ENCODE assay signal across 8 cellular contexts in the genomic region with DNA sequence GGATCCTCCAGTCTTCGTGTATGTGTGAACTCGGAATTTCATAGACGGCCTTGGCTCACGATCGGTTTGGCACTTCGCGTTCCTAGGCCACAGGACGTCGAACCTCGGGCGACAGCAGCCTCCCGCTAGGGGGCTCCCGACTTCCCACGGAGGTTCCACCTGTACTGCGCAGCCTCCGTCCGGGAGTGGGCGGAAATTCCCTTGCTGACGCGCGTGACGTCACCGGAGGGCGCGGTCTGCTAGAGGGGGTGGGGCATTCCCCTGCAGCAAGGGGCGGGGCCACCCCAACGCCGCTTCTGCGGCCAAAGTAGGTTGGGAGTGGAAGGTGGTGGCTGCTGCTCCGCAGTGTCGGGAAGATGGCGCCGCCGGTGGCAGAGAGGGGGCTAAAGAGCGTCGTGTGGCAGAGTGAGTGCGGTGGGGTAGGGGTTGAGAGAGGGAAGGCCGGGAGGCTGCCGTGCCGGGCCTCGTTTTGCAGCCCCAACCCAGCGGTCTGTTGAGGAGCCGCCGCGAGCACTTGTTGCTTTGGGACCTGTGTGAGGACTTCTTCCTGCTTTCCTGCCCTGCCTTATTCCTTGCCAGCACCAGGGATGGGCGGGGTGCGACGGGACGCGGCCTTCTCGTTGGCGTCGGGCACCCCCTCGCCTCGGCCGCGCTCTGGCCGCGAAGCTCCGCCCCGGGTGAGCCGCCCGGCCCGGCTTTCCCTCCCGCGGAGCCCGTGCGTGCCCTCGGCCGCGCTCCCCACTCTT. TPM values are rescaled to one million over a fixed set of nuclear protein-coding genes. Genes with fewer than 3 reads are reported as not detected.
DNase-seq lines count a peak whose midpoint lies in the region; ATAC-seq and TF ChIP-seq lines count a peak whose summit lies in the region.

A gene with protein sequence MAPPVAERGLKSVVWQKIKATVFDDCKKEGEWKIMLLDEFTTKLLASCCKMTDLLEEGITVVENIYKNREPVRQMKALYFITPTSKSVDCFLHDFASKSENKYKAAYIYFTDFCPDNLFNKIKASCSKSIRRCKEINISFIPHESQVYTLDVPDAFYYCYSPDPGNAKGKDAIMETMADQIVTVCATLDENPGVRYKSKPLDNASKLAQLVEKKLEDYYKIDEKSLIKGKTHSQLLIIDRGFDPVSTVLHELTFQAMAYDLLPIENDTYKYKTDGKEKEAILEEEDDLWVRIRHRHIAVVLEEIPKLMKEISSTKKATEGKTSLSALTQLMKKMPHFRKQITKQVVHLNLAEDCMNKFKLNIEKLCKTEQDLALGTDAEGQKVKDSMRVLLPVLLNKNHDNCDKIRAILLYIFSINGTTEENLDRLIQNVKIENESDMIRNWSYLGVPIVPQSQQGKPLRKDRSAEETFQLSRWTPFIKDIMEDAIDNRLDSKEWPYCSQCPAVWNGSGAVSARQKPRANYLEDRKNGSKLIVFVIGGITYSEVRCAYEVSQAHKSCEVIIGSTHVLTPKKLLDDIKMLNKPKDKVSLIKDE (plus strand): TSS at position 293 of the 746 bp plus-strand sequence. CDS start 64 bp downstream, at position 357.

- H3K27me3 ChIP-seq in esophagus (ENCODE audit: control insufficient read depth in 1 of 2, insufficient read depth in 2 of 2, low read length in 2 of 2) = no peaks in the 10 kb centered on the region
- no peaks in the 10 kb centered on the region for H3K27me3 ChIP-seq in muscle layer of duodenum (ENCODE audit: low read depth, low read length)

- peaks cover 11% of the 10 kb centered on the region for H3K36me3 Mint-ChIP-seq in activated T-cell treated with anti-CD3 and anti-CD28 coated beads, Interleukin-2, amount 50 U/mL, for 4 hours (ENCODE audit: insufficient read depth)

- H3K4me3 ChIP-seq in esophagus (ENCODE audit: low read depth in 1 of 2, low read length in 2 of 2) (peak within 1 kb of the TSS; percentile 70 to 88), muscle layer of duodenum (ENCODE audit: low read depth in 1 of 2, low read length in 2 of 2) (peak within 1 kb of the TSS; percentile 85 to 92)

- no peaks in the 10 kb centered on the region for H3K9me3 Mint-ChIP-seq in activated T-cell treated with anti-CD3 and anti-CD28 coated beads, Interleukin-2, amount 50 U/mL, for 4 hours

- no peaks in the 10 kb centered on the region for H3K9me3 ChIP-seq in esophagus (ENCODE audit: control insufficient read depth in 2 of 2, insufficient read depth in 1 of 2, low read depth in 1 of 2, low read length in 1 of 2)
- H3K9me3 ChIP-seq in muscle layer of duodenum (ENCODE audit: control insufficient read depth in 1 of 2, low read length in 2 of 2) = no peaks in the 10 kb centered on the region

- DNase-seq in DMS53 treated with DMSO at 0.1 percent for 48 hours (lab: John Stamatoyannopoulos, UW; ENCODE audit: unreplicated experiment) (peak; percentile 96), KBM-7 (peak; percentile 98)
- peak; percentile 100 for DNase-seq in activated T-cell treated with anti-CD3 and anti-CD28 coated beads, Interleukin-2, amount 50 U/mL, for 4 hours
- DNase-seq in stimulated activated CD8-positive, alpha-beta memory T cell treated with anti-CD3 and anti-CD28 coated beads, Interleukin-7, amount 100 ng/mL, for 48 hours (ENCODE audit: extremely low read depth in 1 of 2, low read depth in 1 of 2) = peak; percentile 99 to 100

- H3K27ac ChIP-seq in esophagus (ENCODE audit: low read depth in 2 of 2, low read length in 1 of 2) (peak within 1 kb of the TSS; percentile 98 to 99), muscle layer of duodenum (ENCODE audit: low read length) (peak within 1 kb of the TSS; percentile 97)

- no peaks in the 10 kb centered on the region for H3K36me3 ChIP-seq in esophagus (ENCODE audit: control insufficient read depth in 2 of 2, insufficient read depth in 2 of 2, low read length in 1 of 2)
- H3K36me3 ChIP-seq in muscle layer of duodenum (ENCODE audit: control insufficient read depth in 1 of 2, insufficient read depth in 2 of 2, low read length in 2 of 2) = peaks cover 0 to 6% of the 10 kb centered on the region in 2 donors

- in situ Hi-C loops in KBM-7 (cut with MboI; ENCODE audit: low pct_unique_long_range_greater_than_20kb, low sequenced_read_pairs) = no loop called here

- 1% methylated on average over 58 to 71 of the region's 71 CpGs for WGBS in esophagus, 2 donors

- peak; percentile 88 for ATAC-seq in GM21619 (IDR thresholded peaks at IDR 0.05; ENCODE audit: unreplicated experiment)
- peak; percentile 96 to 97 for ATAC-seq in activated T-cell treated with anti-CD3 and anti-CD28 coated beads, Interleukin-2, amount 50 U/mL, for 4 hours

- no peaks in the 10 kb centered on the region for H3K27me3 Mint-ChIP-seq in activated T-cell treated with anti-CD3 and anti-CD28 coated beads, Interleukin-2, amount 50 U/mL, for 4 hours (ENCODE audit: low read depth)

- peak within 1 kb of the TSS; percentile 97 for H3K4me3 Mint-ChIP-seq in activated T-cell treated with anti-CD3 and anti-CD28 coated beads, Interleukin-2, amount 50 U/mL, for 4 hours

- H3K4me1 ChIP-seq in esophagus (ENCODE audit: control insufficient read depth in 2 of 2, insufficient read depth in 2 of 2, low read length in 1 of 2) (peaks cover 0 to 8% of the 10 kb centered on the region in 2 donors), muscle layer of duodenum (ENCODE audit: control insufficient read depth in 1 of 2, insufficient read depth in 2 of 2, low read length in 2 of 2) (peaks cover 5 to 26% of the 10 kb centered on the region in 2 donors)

- H3K4me1 Mint-ChIP-seq in activated T-cell treated with anti-CD3 and anti-CD28 coated beads, Interleukin-2, amount 50 U/mL, for 4 hours (ENCODE audit: low read depth) = peaks cover 37% of the 10 kb centered on the region

TF ChIP-seq in PFSK-1, 5 proteins besides CTCF, POLR2A, EP300 and RAD21:
- TF ChIP-seq FOXP2 (optimal IDR thresholded peaks at IDR 0.05; ENCODE audit: borderline replicate concordance, extremely low read depth, extremely low read length, insufficient read depth) (peak; percentile 97), TAF1 (IDR thresholded peaks at IDR 0.05; ENCODE audit: borderline replicate concordance, insufficient read depth, low read length) (peak; percentile 81), POLR2AphosphoS5 (IDR thresholded peaks at IDR 0.05; ENCODE audit: low read depth, low read length) (peak; percentile 93), SIN3A (IDR thresholded peaks at IDR 0.05; ENCODE audit: borderline replicate concordance, insufficient read depth, low read length) (peak; percentile 6; the same call in 1 of the 2 replicates)
- TF ChIP-seq, protein P1, sequence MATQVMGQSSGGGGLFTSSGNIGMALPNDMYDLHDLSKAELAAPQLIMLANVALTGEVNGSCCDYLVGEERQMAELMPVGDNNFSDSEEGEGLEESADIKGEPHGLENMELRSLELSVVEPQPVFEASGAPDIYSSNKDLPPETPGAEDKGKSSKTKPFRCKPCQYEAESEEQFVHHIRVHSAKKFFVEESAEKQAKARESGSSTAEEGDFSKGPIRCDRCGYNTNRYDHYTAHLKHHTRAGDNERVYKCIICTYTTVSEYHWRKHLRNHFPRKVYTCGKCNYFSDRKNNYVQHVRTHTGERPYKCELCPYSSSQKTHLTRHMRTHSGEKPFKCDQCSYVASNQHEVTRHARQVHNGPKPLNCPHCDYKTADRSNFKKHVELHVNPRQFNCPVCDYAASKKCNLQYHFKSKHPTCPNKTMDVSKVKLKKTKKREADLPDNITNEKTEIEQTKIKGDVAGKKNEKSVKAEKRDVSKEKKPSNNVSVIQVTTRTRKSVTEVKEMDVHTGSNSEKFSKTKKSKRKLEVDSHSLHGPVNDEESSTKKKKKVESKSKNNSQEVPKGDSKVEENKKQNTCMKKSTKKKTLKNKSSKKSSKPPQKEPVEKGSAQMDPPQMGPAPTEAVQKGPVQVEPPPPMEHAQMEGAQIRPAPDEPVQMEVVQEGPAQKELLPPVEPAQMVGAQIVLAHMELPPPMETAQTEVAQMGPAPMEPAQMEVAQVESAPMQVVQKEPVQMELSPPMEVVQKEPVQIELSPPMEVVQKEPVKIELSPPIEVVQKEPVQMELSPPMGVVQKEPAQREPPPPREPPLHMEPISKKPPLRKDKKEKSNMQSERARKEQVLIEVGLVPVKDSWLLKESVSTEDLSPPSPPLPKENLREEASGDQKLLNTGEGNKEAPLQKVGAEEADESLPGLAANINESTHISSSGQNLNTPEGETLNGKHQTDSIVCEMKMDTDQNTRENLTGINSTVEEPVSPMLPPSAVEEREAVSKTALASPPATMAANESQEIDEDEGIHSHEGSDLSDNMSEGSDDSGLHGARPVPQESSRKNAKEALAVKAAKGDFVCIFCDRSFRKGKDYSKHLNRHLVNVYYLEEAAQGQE (IDR thresholded peaks at IDR 0.05; ENCODE audit: insufficient read depth in 1 of 2, low read depth in 2 of 2, low read length in 2 of 2) = no peak

RNA-seq across cellular contexts. Expression of the gene that starts here (rescaled TPM):
- 17.1 TPM for polyA plus RNA-seq in PFSK-1 (2012; ENCODE audit: insufficient read length, low read depth)
- 10 to 100 TPM; 26.4 to 30.0 (median 27.8) TPM for total RNA-seq in activated T-cell treated with anti-CD3 and anti-CD28 coated beads, Interleukin-2, amount 50 U/mL, for 4 hours
- polyA plus RNA-seq in esophagus = 10 to 100 TPM; 26.1 to 37.5 TPM

Comparison
In these comparisons a context has a peak if more than half of its experiments do, and no peak if none do; other contexts are left out.
1. Peak in every context shown above with its lines: DNase-seq, ATAC-seq, H3K4me3 ChIP-seq and H3K27ac ChIP-seq.